Comparison of ENCODE assay signal across 22 cellular contexts in genomic region chr22:42138122-42138770, GRCh38. TPM values are rescaled to one million over a fixed set of nuclear protein-coding genes. Genes with fewer than 3 reads are reported as not detected.
DNase-seq lines count a peak whose midpoint lies in the region; ATAC-seq and TF ChIP-seq lines count a peak whose summit lies in the region.
"Had no signal": no experiment of that assay in that cellular context is flagged by ENCODE, and none has a peak within 500 bp of the region (broad histone marks: within the 10 kb centered on the region; RNA-seq: fewer than 3 reads in every experiment).

No MANE protein-coding gene starts in this region.

- no peak overlapping the region for H3K18ac ChIP-seq in neuronal stem cell (ENCODE audit: low read length)

- no peaks in the 10 kb centered on the region for H3K4me1 Mint-ChIP-seq in activated naive CD8-positive, alpha-beta T cell treated with anti-CD3 and anti-CD28 coated beads, Interleukin-2, amount 10 ng/mL, durations not matched to agents 7 days and 5 days
- no peaks in the 10 kb centered on the region for H3K4me1 Mint-ChIP-seq in activated naive CD8-positive, alpha-beta T cell treated with anti-CD3 and anti-CD28 coated beads for 36 hours
- peaks cover 9% of the 10 kb centered on the region for H3K4me1 Mint-ChIP-seq in nephron progenitor cell
- H3K4me1 Mint-ChIP-seq: B cell; CD4-positive, CD25-positive, alpha-beta regulatory T cell; CD8-positive, alpha-beta memory T cell; GM23338 had no signal

- no peak for TF ChIP-seq CTCF in nephron progenitor cell (IDR thresholded peaks at IDR 0.05)

- no peak overlapping the region for H2BK120ac ChIP-seq in neuronal stem cell (ENCODE audit: low read depth, low read length)

- no peak overlapping the region for H3K4me3 Mint-ChIP-seq in activated naive CD8-positive, alpha-beta T cell treated with anti-CD3 and anti-CD28 coated beads, Interleukin-2, amount 10 ng/mL, durations not matched to agents 7 days and 5 days
- no peak overlapping the region for H3K4me3 Mint-ChIP-seq in activated naive CD8-positive, alpha-beta T cell treated with anti-CD3 and anti-CD28 coated beads for 36 hours
- H3K4me3 Mint-ChIP-seq in nephron progenitor cell = no peak overlapping the region
- H3K4me3 Mint-ChIP-seq: B cell; CD4-positive, CD25-positive, alpha-beta regulatory T cell; CD8-positive, alpha-beta memory T cell; GM23338; HFFc6 had no signal

- no peaks in the 10 kb centered on the region for H3K4me1 ChIP-seq in neuronal stem cell (ENCODE audit: control insufficient read depth in 2 of 2, insufficient read depth in 1 of 2, low read depth in 1 of 2, low read length in 2 of 2)

- H2BK5ac ChIP-seq in neuronal stem cell (ENCODE audit: low read length) = peak overlapping the region; percentile 53

- no CpG with 5 or more reads among the region's 31 CpGs for WGBS in neuronal stem cell (ENCODE audit: extremely low coverage in 2 of 2, insufficient read length in 2 of 2, insufficient replicate concordance in 1 of 2), 2 donors

- no peak overlapping the region for H3K9ac ChIP-seq in neuronal stem cell (ENCODE audit: low read depth, low read length, poor library complexity)
- H3K9ac ChIP-seq: BLaER1 treated with 17β-estradiol and CSF1 and Interleukin-3, amounts not matched to agents 10 nM and 100 nM had no signal

- POLR2A ChIA-PET in activated naive CD8-positive, alpha-beta T cell treated with anti-CD3 and anti-CD28 coated beads, Interleukin-2, amount 10 ng/mL, durations not matched to agents 7 days and 5 days (lab: Charles Lee) = no interaction called here

- no peak overlapping the region for H3K27ac ChIP-seq in neuronal stem cell (replicated peaks; ENCODE audit: low read length)
- H3K27ac ChIP-seq: BLaER1 treated with 17β-estradiol and CSF1 and Interleukin-3, amounts not matched to agents 10 nM and 100 nM; HL-60 had no signal

- ATAC-seq in activated naive CD8-positive, alpha-beta T cell treated with anti-CD3 and anti-CD28 coated beads, Interleukin-2, amount 10 ng/mL, durations not matched to agents 7 days and 5 days (ENCODE audit: low read depth) = no peak
- ATAC-seq in left lobe of liver = no peak
- ATAC-seq in GM18907 (IDR thresholded peaks at IDR 0.05; ENCODE audit: unreplicated experiment) = no peak
- ATAC-seq in GM19452 (IDR thresholded peaks at IDR 0.05; ENCODE audit: unreplicated experiment) = no peak
- ATAC-seq: GM12878, GM23338, HCT116 had no signal

- no peak overlapping the region for H3K27ac Mint-ChIP-seq in activated naive CD8-positive, alpha-beta T cell treated with anti-CD3 and anti-CD28 coated beads, Interleukin-2, amount 10 ng/mL, durations not matched to agents 7 days and 5 days
- no peak overlapping the region for H3K27ac Mint-ChIP-seq in activated naive CD8-positive, alpha-beta T cell treated with anti-CD3 and anti-CD28 coated beads for 36 hours
- H3K27ac Mint-ChIP-seq in nephron progenitor cell = no peak overlapping the region
- H3K27ac Mint-ChIP-seq: B cell; CD4-positive, CD25-positive, alpha-beta regulatory T cell; GM23338; HFFc6 had no signal

- H3K9me3 ChIP-seq in neuronal stem cell (replicated peaks in 1 of 2; ENCODE audit: control insufficient read depth in 2 of 2, insufficient read depth in 1 of 2, low read depth in 1 of 2, low read length in 2 of 2) = peaks cover 3 to 5% of the 10 kb centered on the region in 2 donors
- H3K9me3 ChIP-seq: BLaER1 treated with 17β-estradiol and CSF1 and Interleukin-3, amounts not matched to agents 10 nM and 100 nM had no signal

- no peak overlapping the region for H2BK12ac ChIP-seq in neuronal stem cell (ENCODE audit: low read length)

- no peak overlapping the region for H3K4me3 ChIP-seq in neuronal stem cell (ENCODE audit: low read length in 2 of 2)
- H3K4me3 ChIP-seq: BLaER1 treated with 17β-estradiol and CSF1 and Interleukin-3, amounts not matched to agents 10 nM and 100 nM; GM12878; GM23338 had no signal

- H3K23ac ChIP-seq in neuronal stem cell (ENCODE audit: low read depth, low read length, poor library complexity) = no peak overlapping the region

- no peak overlapping the region for H3K4ac ChIP-seq in neuronal stem cell (ENCODE audit: low read length)

- H4K91ac ChIP-seq in neuronal stem cell (ENCODE audit: low read depth, low read length, poor library complexity) = no peak overlapping the region

- peak; percentile 19 for DNase-seq in activated naive CD8-positive, alpha-beta T cell treated with anti-CD3 and anti-CD28 coated beads, Interleukin-2, amount 10 ng/mL, durations not matched to agents 7 days and 5 days
- DNase-seq in activated naive CD8-positive, alpha-beta T cell treated with anti-CD3 and anti-CD28 coated beads for 36 hours = no peak
- peak; percentile 49 for DNase-seq in left lobe of liver (ENCODE audit: low spot score)
- DNase-seq in neuronal stem cell (ENCODE audit: low spot score) = no peak
- DNase-seq in nephron progenitor cell = no peak
- DNase-seq: CD4-positive, CD25-positive, alpha-beta regulatory T cell; CD8-positive, alpha-beta memory T cell; COR-L47; DMS 273 treated with DMSO at 0.1 percent for 48 hours; DMS53; DND-41; EL; HFFc6; IMR-90 had no signal

- peaks cover 2% of the 10 kb centered on the region for H3K79me1 ChIP-seq in neuronal stem cell (ENCODE audit: low read depth, low read length)

- peak overlapping the region; percentile 56 for H3K14ac ChIP-seq in neuronal stem cell (ENCODE audit: low read length)

- no peaks in the 10 kb centered on the region for H3K27me3 ChIP-seq in neuronal stem cell (ENCODE audit: control insufficient read depth in 3 of 3, insufficient read depth in 3 of 3, low read depth in 1 of 3, low read length in 3 of 3)
- H3K27me3 ChIP-seq: BLaER1 treated with 17β-estradiol and CSF1 and Interleukin-3, amounts not matched to agents 10 nM and 100 nM had no signal

- no peak overlapping the region for H3K4me2 ChIP-seq in neuronal stem cell (ENCODE audit: insufficient read depth, low read length, poor library complexity, severe bottlenecking)
- H3K4me2 ChIP-seq: BLaER1 treated with 17β-estradiol and CSF1 and Interleukin-3, amounts not matched to agents 10 nM and 100 nM; GM23338 had no signal

- H3K27me3 Mint-ChIP-seq in activated naive CD8-positive, alpha-beta T cell treated with anti-CD3 and anti-CD28 coated beads, Interleukin-2, amount 10 ng/mL, durations not matched to agents 7 days and 5 days = no peaks in the 10 kb centered on the region
- H3K27me3 Mint-ChIP-seq in activated naive CD8-positive, alpha-beta T cell treated with anti-CD3 and anti-CD28 coated beads for 36 hours = no peaks in the 10 kb centered on the region
- H3K27me3 Mint-ChIP-seq in nephron progenitor cell (ENCODE audit: low read depth, poor library complexity) = no peaks in the 10 kb centered on the region
- H3K27me3 Mint-ChIP-seq: B cell; CD4-positive, CD25-positive, alpha-beta regulatory T cell; CD8-positive, alpha-beta memory T cell had no signal

- no peak overlapping the region for H2BK15ac ChIP-seq in neuronal stem cell (ENCODE audit: low read length)

- no peak overlapping the region for H2AFZ ChIP-seq in neuronal stem cell (ENCODE audit: low read length)
- H2AFZ ChIP-seq: GM23338 had no signal

- peaks cover 1% of the 10 kb centered on the region for H3K36me3 Mint-ChIP-seq in activated naive CD8-positive, alpha-beta T cell treated with anti-CD3 and anti-CD28 coated beads, Interleukin-2, amount 10 ng/mL, durations not matched to agents 7 days and 5 days
- peaks cover 7% of the 10 kb centered on the region for H3K36me3 Mint-ChIP-seq in activated naive CD8-positive, alpha-beta T cell treated with anti-CD3 and anti-CD28 coated beads for 36 hours
- H3K36me3 Mint-ChIP-seq in nephron progenitor cell (ENCODE audit: low read depth) = peaks cover 13% of the 10 kb centered on the region

- H2AK5ac ChIP-seq in neuronal stem cell (ENCODE audit: low read depth, low read length) = no peak overlapping the region

- no peak overlapping the region for H4K8ac ChIP-seq in neuronal stem cell (ENCODE audit: low read depth, low read length)

- no peaks in the 10 kb centered on the region for H3K9me3 Mint-ChIP-seq in activated naive CD8-positive, alpha-beta T cell treated with anti-CD3 and anti-CD28 coated beads, Interleukin-2, amount 10 ng/mL, durations not matched to agents 7 days and 5 days
- no peaks in the 10 kb centered on the region for H3K9me3 Mint-ChIP-seq in activated naive CD8-positive, alpha-beta T cell treated with anti-CD3 and anti-CD28 coated beads for 36 hours
- H3K9me3 Mint-ChIP-seq in nephron progenitor cell = no peaks in the 10 kb centered on the region
- H3K9me3 Mint-ChIP-seq: CD4-positive, CD25-positive, alpha-beta regulatory T cell; CD8-positive, alpha-beta memory T cell; HFFc6 had no signal

- H3K36me3 ChIP-seq in neuronal stem cell (replicated peaks in 1 of 2; ENCODE audit: control insufficient read depth in 2 of 2, insufficient read depth in 2 of 2, low read length in 2 of 2) = peaks cover 4 to 9% of the 10 kb centered on the region in 2 donors

RNA-seq across cellular contexts. Expression of gene CYP2D6, which starts 7.6 kb away (rescaled TPM):
- total RNA-seq in activated naive CD8-positive, alpha-beta T cell treated with anti-CD3 and anti-CD28 coated beads, Interleukin-2, amount 10 ng/mL, durations not matched to agents 7 days and 5 days = 1 to 10 TPM; 3.7 to 4.4 TPM
- total RNA-seq in activated naive CD8-positive, alpha-beta T cell treated with anti-CD3 and anti-CD28 coated beads for 36 hours = 1 to 10 TPM; 1.6 to 2.4 TPM
- total RNA-seq in left lobe of liver = 358 TPM
- 0.29 TPM for polyA plus RNA-seq in neuronal stem cell (2013, experiment 1 of 2)
- 0.29 TPM for polyA plus RNA-seq in neuronal stem cell (2013, experiment 2 of 2)

RNA-seq across cellular contexts. Expression of gene NDUFA6, which starts 47.7 kb away (rescaled TPM):
- 10 to 100 TPM; 69.0 to 73.5 TPM for total RNA-seq in activated naive CD8-positive, alpha-beta T cell treated with anti-CD3 and anti-CD28 coated beads, Interleukin-2, amount 10 ng/mL, durations not matched to agents 7 days and 5 days
- 100 to 1,000 TPM; 107 to 117 TPM for total RNA-seq in activated naive CD8-positive, alpha-beta T cell treated with anti-CD3 and anti-CD28 coated beads for 36 hours
- 51.0 TPM for total RNA-seq in left lobe of liver
- polyA plus RNA-seq in neuronal stem cell (2013, experiment 1 of 2) = 144 TPM
- 142 TPM for polyA plus RNA-seq in neuronal stem cell (2013, experiment 2 of 2)

RNA-seq across cellular contexts. Expression of gene SMDT1, which starts 58.7 kb away (rescaled TPM):
- total RNA-seq in activated naive CD8-positive, alpha-beta T cell treated with anti-CD3 and anti-CD28 coated beads, Interleukin-2, amount 10 ng/mL, durations not matched to agents 7 days and 5 days = 10 to 100 TPM; 82.1 to 84.9 TPM
- total RNA-seq in activated naive CD8-positive, alpha-beta T cell treated with anti-CD3 and anti-CD28 coated beads for 36 hours = 10 to 100 TPM; 58.0 to 63.4 TPM
- total RNA-seq in left lobe of liver = 83.8 TPM
- 31.6 TPM for polyA plus RNA-seq in neuronal stem cell (2013, experiment 1 of 2)
- 30.7 TPM for polyA plus RNA-seq in neuronal stem cell (2013, experiment 2 of 2)

Comparison
In these comparisons a context has a peak if more than half of its experiments do, and no peak if none do; other contexts are left out.
1. DNase-seq: peak in activated naive CD8-positive, alpha-beta T cell treated with anti-CD3 and anti-CD28 coated beads, Interleukin-2, amount 10 ng/mL, durations not matched to agents 7 days and 5 days (single experiment) and left lobe of liver (single experiment); none in activated naive CD8-positive, alpha-beta T cell treated with anti-CD3 and anti-CD28 coated beads for 36 hours (single experiment), neuronal stem cell (single experiment) and nephron progenitor cell (single experiment).
2. RNA of gene CYP2D6, which starts 7.6 kb away (total RNA-seq): 358 TPM in left lobe of liver (single experiment); 3.7 to 4.4 TPM in activated naive CD8-positive, alpha-beta T cell treated with anti-CD3 and anti-CD28 coated beads, Interleukin-2, amount 10 ng/mL, durations not matched to agents 7 days and 5 days and 1.6 to 2.4 TPM in activated naive CD8-positive, alpha-beta T cell treated with anti-CD3 and anti-CD28 coated beads for 36 hours; every median in the first group is over 10 times any median in the second.